Comparison of ENCODE assay signal across 8 cellular contexts in the genomic region with DNA sequence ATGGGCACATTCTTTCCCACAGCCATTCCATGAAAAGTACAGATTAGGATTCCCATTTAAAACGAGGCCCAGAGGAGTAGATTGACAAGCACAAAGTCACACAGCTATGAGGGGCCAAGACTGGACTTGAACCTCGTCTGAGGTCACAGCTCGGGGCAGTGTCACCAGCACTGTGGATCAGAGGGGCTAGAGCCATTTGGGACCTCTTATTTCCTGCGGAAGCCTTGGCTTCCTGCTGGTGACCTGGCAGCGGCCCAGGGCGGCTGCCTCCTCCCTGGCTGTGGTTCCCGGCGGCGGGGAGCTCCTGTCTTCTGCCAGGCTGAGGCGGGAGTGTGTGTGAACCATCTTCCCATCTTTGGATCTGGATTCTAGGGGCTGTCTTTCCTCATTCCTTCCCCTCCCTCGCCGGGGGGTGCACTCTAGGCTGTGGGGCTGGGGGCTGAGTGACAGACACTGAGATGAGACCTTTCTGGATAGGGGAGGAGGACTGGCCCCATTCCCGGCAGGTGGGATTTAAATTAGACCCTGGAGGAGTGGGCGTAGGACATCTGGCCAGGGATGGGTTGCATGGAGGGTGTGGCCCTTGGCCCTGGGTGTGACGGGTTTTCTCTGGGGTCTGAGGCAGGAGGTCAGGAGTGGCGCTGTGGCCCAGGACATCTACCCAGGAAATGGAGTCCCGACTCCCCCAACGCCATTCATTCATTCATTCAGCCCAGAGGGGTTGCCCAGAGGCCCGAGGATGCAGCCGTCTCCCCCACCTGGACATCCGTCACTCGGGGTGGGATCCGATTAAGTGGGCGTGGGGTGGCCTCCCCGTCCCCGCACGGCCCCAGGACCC. TPM values are rescaled to one million over a fixed set of nuclear protein-coding genes. Genes with fewer than 3 reads are reported as not detected.
A peak's percentile ranks its signal among the peaks of the same experiment; 100 is the strongest.
DNase-seq lines count a peak whose midpoint lies in the region; ATAC-seq, FAIRE-seq and TF ChIP-seq lines count a peak whose summit lies in the region.

No MANE protein-coding gene starts in this region.

- H4K20me1 ChIP-seq in BLaER1 treated with 17β-estradiol and CSF1 and Interleukin-3, amounts not matched to agents 10 nM and 100 nM = peaks cover 22 to 63% (median 44%) of the 10 kb centered on the region in 11 experiments; a peak in 21 of 22 replicates

- no peak for FAIRE-seq in RCC 7860 (lab: Jason Lieb, UNC)

- peaks cover 57 to 76% (median 70%) of the 10 kb centered on the region in 10 experiments for H3K4me1 ChIP-seq in BLaER1 treated with 17β-estradiol and CSF1 and Interleukin-3, amounts not matched to agents 10 nM and 100 nM

- no peak for TF ChIP-seq CTCF in cardiac fibroblast (IDR thresholded peaks at IDR 0.05; ENCODE audit: low read depth, low read length)

- H3K9me3 Mint-ChIP-seq in stimulated activated naive CD8-positive, alpha-beta T cell treated with anti-CD3 and anti-CD28 coated beads, Interleukin-15, amount 100 ng/mL, for 72 hours = no peaks in the 10 kb centered on the region

- H3K4me1 Mint-ChIP-seq in stimulated activated naive CD8-positive, alpha-beta T cell treated with anti-CD3 and anti-CD28 coated beads, Interleukin-15, amount 100 ng/mL, for 72 hours = peaks cover 27% of the 10 kb centered on the region

- intact Hi-C loops in left colon (cut with DNase I, micrococcal nuclease) = no loop called here

- H3K9me3 ChIP-seq in BLaER1 treated with 17β-estradiol and CSF1 and Interleukin-3, amounts not matched to agents 10 nM and 100 nM (replicated peaks in 1 of 11) = no peaks in the 10 kb centered on the region

- no peaks in the 10 kb centered on the region for H3K27me3 ChIP-seq in BLaER1 treated with 17β-estradiol and CSF1 and Interleukin-3, amounts not matched to agents 10 nM and 100 nM

- H3K27me3 Mint-ChIP-seq in stimulated activated naive CD8-positive, alpha-beta T cell treated with anti-CD3 and anti-CD28 coated beads, Interleukin-15, amount 100 ng/mL, for 72 hours = no peaks in the 10 kb centered on the region

- peak overlapping the region; percentile 77 to 90 (median 84) for H3K9ac ChIP-seq in BLaER1 treated with 17β-estradiol and CSF1 and Interleukin-3, amounts not matched to agents 10 nM and 100 nM

- H3K27ac ChIP-seq in BLaER1 treated with 17β-estradiol and CSF1 and Interleukin-3, amounts not matched to agents 10 nM and 100 nM = peak overlapping the region in 10 of 11 experiments; percentile 39 to 90 (median 78); a peak in 20 of 22 replicates

- ATAC-seq in GM21528 (IDR thresholded peaks at IDR 0.05; ENCODE audit: low FRiP score, unreplicated experiment) = peak; percentile 8
- ATAC-seq in left colon = peak; percentile 48
- ATAC-seq in stimulated activated naive CD8-positive, alpha-beta T cell treated with anti-CD3 and anti-CD28 coated beads, Interleukin-15, amount 100 ng/mL, for 72 hours = peak; percentile 1
- no peak for ATAC-seq in HG03457 (IDR thresholded peaks at IDR 0.05; ENCODE audit: unreplicated experiment)

- H3K36me3 ChIP-seq in BLaER1 treated with 17β-estradiol and CSF1 and Interleukin-3, amounts not matched to agents 10 nM and 100 nM = peaks cover 0 to 17% (median 10%) of the 10 kb centered on the region in 11 experiments; a peak in 12 of 22 replicates

- peak overlapping the region; percentile 83 to 98 (median 92) for H3K4me3 ChIP-seq in BLaER1 treated with 17β-estradiol and CSF1 and Interleukin-3, amounts not matched to agents 10 nM and 100 nM
- peak overlapping the region; percentile 69 to 84 for H3K4me3 ChIP-seq in cardiac fibroblast (replicated peaks in 1 of 2; ENCODE audit: low read depth in 2 of 2, low read length in 2 of 2)

- H3K4me2 ChIP-seq in BLaER1 treated with 17β-estradiol and CSF1 and Interleukin-3, amounts not matched to agents 10 nM and 100 nM = peak overlapping the region; percentile 94 to 100 (median 98)

- H3K4me3 Mint-ChIP-seq in stimulated activated naive CD8-positive, alpha-beta T cell treated with anti-CD3 and anti-CD28 coated beads, Interleukin-15, amount 100 ng/mL, for 72 hours = peak overlapping the region; percentile 84 to 90

- peak overlapping the region in 1 of 2 donors; percentile 54 for H3K27ac Mint-ChIP-seq in stimulated activated naive CD8-positive, alpha-beta T cell treated with anti-CD3 and anti-CD28 coated beads, Interleukin-15, amount 100 ng/mL, for 72 hours

- DNase-seq in RCC 7860 (ENCODE audit: low spot score) = peak; percentile 60
- peak; percentile 47 to 53 for DNase-seq in cardiac fibroblast (ENCODE audit: low read depth in 2 of 2)
- DNase-seq in left colon = peak; percentile 48 to 66
- peak in 1 of 2 donors; percentile 7 for DNase-seq in stimulated activated naive CD8-positive, alpha-beta T cell treated with anti-CD3 and anti-CD28 coated beads, Interleukin-15, amount 100 ng/mL, for 72 hours
- DNase-seq in NCI-H82 (lab: John Stamatoyannopoulos, UW) = no peak

RNA-seq across cellular contexts. Expression of gene ATP13A2, which starts 0.9 kb away (rescaled TPM):
- 10 to 100 TPM; 46.2 to 53.9 TPM for total RNA-seq in left colon

RNA-seq across cellular contexts. Expression of gene MFAP2, which starts 30.4 kb away (rescaled TPM):
- 1 to 10 TPM; 2.7 to 3.9 TPM for total RNA-seq in left colon

RNA-seq across cellular contexts. Expression of gene SDHB, which starts 43.0 kb away (rescaled TPM):
- total RNA-seq in left colon = 100 to 1,000 TPM; 185 to 240 TPM
